In the genomic region with DNA sequence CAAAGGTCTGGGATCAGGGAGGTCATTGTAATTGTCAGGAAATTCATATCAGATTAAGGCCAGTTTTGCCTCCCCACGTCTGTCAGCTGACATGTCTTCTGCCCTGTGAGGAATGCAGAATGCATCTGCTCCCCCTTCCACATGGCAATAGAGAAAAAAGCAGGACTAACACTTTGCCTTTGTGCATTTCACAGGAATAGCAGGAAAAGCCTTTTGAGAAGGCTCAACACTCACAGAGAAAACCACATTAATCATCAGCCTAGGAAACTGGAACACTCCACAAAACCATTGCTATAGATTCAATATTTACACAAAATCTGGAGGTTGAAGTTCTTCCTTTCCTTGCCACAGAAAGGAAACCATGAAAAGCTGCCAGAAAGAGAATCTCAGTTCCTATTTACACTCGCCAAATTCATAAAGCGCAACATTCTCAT, we compare ENCODE assay signal across 8 cellular contexts.
DNase-seq lines count a peak whose midpoint lies in the region; ATAC-seq lines count a peak whose summit lies in the region.
"Had no signal": no experiment of that assay in that cellular context is flagged by ENCODE, and none has a peak within 500 bp of the region (broad histone marks: within the 10 kb centered on the region; RNA-seq: fewer than 3 reads in every experiment).

No MANE protein-coding gene starts in this region.

- H3K27ac Mint-ChIP-seq in activated CD4-positive, alpha-beta memory T cell treated with anti-CD3 and anti-CD28 coated beads for 36 hours: peak overlapping the region; percentile 56

- CTCF ChIA-PET in activated CD4-positive, alpha-beta memory T cell treated with anti-CD3 and anti-CD28 coated beads for 36 hours (lab: Charles Lee): interaction anchor here (0.6 to 1.2 kb wide), 3 partner anchors 9 to 15 kb away, joined by 3 to 7 read pairs (median 4); no protein-coding TSS in a partner anchor

- no peaks in the 10 kb centered on the region for H3K9me3 Mint-ChIP-seq in activated CD4-positive, alpha-beta memory T cell treated with anti-CD3 and anti-CD28 coated beads for 36 hours

- H3K4me3 Mint-ChIP-seq in activated CD4-positive, alpha-beta memory T cell treated with anti-CD3 and anti-CD28 coated beads for 36 hours: no peak overlapping the region

- no peak for DNase-seq in activated CD4-positive, alpha-beta memory T cell treated with anti-CD3 and anti-CD28 coated beads for 36 hours
- DNase-seq in pulmonary artery endothelial cell (ENCODE audit: low read depth, low spot score) (peak; percentile 67), NCI-H526 treated with DMSO at 0.1 percent for 48 hours (lab: John Stamatoyannopoulos, UW) (no peak)
- no peak for DNase-seq in activated CD8-positive, alpha-beta memory T cell treated with anti-CD3 and anti-CD28 coated beads, Interleukin-2, amount 50 U/mL, for 48 hours
- no peak for DNase-seq in activated effector memory CD4-positive, alpha-beta T cell treated with Interleukin-2 at 50 U/mL for 16 hours
- DNase-seq: esophagus squamous epithelium had no signal

- peak; percentile 52 for ATAC-seq in GM19043 (IDR thresholded peaks at IDR 0.05; ENCODE audit: low read depth, unreplicated experiment)
- peak; percentile 12 for ATAC-seq in HG03045 (IDR thresholded peaks at IDR 0.05; ENCODE audit: unreplicated experiment)

- intact Hi-C loops in activated CD4-positive, alpha-beta memory T cell treated with anti-CD3 and anti-CD28 coated beads for 36 hours (cut with micrococcal nuclease): loop anchor here (1.0 kb wide), 1 partner anchor 7 kb away; no protein-coding TSS in a partner anchor

- H3K4me1 Mint-ChIP-seq in activated CD4-positive, alpha-beta memory T cell treated with anti-CD3 and anti-CD28 coated beads for 36 hours (ENCODE audit: low read depth): peaks cover 18% of the 10 kb centered on the region

- H3K36me3 Mint-ChIP-seq in activated CD4-positive, alpha-beta memory T cell treated with anti-CD3 and anti-CD28 coated beads for 36 hours: no peaks in the 10 kb centered on the region

- POLR2A ChIA-PET in activated CD4-positive, alpha-beta memory T cell treated with anti-CD3 and anti-CD28 coated beads for 36 hours (lab: Charles Lee): interaction anchor here (1.0 kb wide), 1 partner anchor 114 kb away, joined by 3 read pairs; no protein-coding TSS in a partner anchor

- peaks cover 45% of the 10 kb centered on the region for H3K27me3 Mint-ChIP-seq in activated CD4-positive, alpha-beta memory T cell treated with anti-CD3 and anti-CD28 coated beads for 36 hours
